ENCODE assay signal across 11 cellular contexts in genomic region chr21:38590449-38590848, GRCh38.
"Had no signal": no experiment of that assay in that cellular context is flagged by ENCODE, and none has a peak within 500 bp of the region (broad histone marks: within the 10 kb centered on the region; RNA-seq: fewer than 3 reads in every experiment).

No MANE protein-coding gene starts in this region.

- DNase-seq: GOT3, H7, H9, HCEC 1CT, HFFc6 had no signal

- H3K4me3 ChIP-seq: GM23248, GM23338, HAP-1 had no signal

- ATAC-seq: GM23338, HCT116 had no signal

- H3K4me1 ChIP-seq: HAP-1 had no signal

- H3K36me3 ChIP-seq: HAP-1 had no signal

- H3K27ac ChIP-seq: GM23248 had no signal

- FAIRE-seq: H1, H54 had no signal

- H3K9me3 ChIP-seq: HAP-1 had no signal
